1 cellular context compared by ENCODE assay signal in the genomic region with DNA sequence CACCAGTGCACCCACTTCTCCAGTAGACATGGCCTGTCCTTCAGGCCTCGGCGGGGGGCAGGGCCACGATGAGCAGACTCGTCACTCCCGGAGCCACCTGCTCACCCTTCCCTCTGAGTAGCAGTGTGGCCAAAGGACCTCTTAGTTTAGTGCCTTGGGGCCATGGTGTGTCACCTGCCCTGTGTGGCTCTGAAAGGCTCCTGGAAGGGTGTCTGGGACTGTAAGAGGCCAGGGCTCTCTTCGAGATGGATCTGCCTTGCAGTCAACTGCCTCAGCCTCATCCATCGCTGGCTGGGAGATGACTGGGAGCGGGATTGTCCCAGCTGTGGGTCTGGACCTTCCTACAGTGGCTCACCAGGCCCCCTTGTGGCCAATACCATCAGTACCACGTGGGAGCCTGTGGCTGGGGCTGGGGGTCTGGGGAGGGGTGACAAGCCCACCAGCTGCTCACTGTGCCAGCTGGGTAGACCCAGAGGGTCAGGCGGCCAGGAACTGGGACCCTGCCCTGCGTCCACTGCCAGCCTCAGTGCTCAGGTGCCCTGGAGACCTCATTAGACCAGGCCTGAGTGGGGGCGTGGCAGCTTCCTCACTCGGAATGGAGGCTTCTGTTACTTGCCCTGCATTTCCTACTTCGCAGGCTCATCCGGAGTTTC.
A peak's percentile ranks its signal among the peaks of the same experiment; 100 is the strongest.
TF ChIP-seq lines count a peak whose summit lies in the region.

No MANE protein-coding gene starts in this region.

TF ChIP-seq in H1, 55 proteins besides CTCF, POLR2A, EP300 and RAD21 (continued from another document):
- TF ChIP-seq, protein P1, sequence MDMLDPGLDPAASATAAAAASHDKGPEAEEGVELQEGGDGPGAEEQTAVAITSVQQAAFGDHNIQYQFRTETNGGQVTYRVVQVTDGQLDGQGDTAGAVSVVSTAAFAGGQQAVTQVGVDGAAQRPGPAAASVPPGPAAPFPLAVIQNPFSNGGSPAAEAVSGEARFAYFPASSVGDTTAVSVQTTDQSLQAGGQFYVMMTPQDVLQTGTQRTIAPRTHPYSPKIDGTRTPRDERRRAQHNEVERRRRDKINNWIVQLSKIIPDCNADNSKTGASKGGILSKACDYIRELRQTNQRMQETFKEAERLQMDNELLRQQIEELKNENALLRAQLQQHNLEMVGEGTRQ (IDR thresholded peaks at IDR 0.05; ENCODE audit: low read length): peak; percentile 66
- TF ChIP-seq NRF1 (IDR thresholded peaks at IDR 0.05; ENCODE audit: low read depth, low read length): no peak
